Comparison of ENCODE assay signal across 1 cellular context in genomic region chr13:74324338-74324737, GRCh38.
TF ChIP-seq lines count a peak whose summit lies in the region.

No MANE protein-coding gene starts in this region.

TF ChIP-seq in HEK293, 187 proteins besides CTCF, POLR2A, EP300 and RAD21 (continued from another document and continues in another):
- peak; percentile 70 for TF ChIP-seq ZNF488 (tag by site-specific recombination; IDR thresholded peaks at IDR 0.05)
- TF ChIP-seq ZSCAN5A (tag by site-specific recombination; IDR thresholded peaks at IDR 0.05), result no peak
- TF ChIP-seq FEZF1 (tag by site-specific recombination; IDR thresholded peaks at IDR 0.05), result peak; percentile 99
- TF ChIP-seq BCL11B (tag by site-specific recombination; IDR thresholded peaks at IDR 0.05; ENCODE audit: low read depth), result peak; percentile 72; the same call in 1 of the 2 replicates
- peak; percentile 83 for TF ChIP-seq ZIC2 (tag by site-specific recombination; IDR thresholded peaks at IDR 0.05)
- TF ChIP-seq ZNF561 (tag by site-specific recombination; IDR thresholded peaks at IDR 0.05; ENCODE audit: borderline replicate concordance), result peak; percentile 88
- TF ChIP-seq ZNF18 (tag by site-specific recombination; IDR thresholded peaks at IDR 0.05), result peak; percentile 74; the same call in 1 of the 2 replicates
- TF ChIP-seq ZNF596 (tag by site-specific recombination; IDR thresholded peaks at IDR 0.05), result peak; percentile 75
- TF ChIP-seq ZXDB (tag by site-specific recombination; IDR thresholded peaks at IDR 0.05), result peak; percentile 83
- TF ChIP-seq HIC1 (tag by site-specific recombination; IDR thresholded peaks at IDR 0.05), result peak; percentile 89
- peak; percentile 93 for TF ChIP-seq ZSCAN30 (tag by site-specific recombination; IDR thresholded peaks at IDR 0.05)
- peak; percentile 54 for TF ChIP-seq SCRT1 (tag by site-specific recombination; IDR thresholded peaks at IDR 0.05; ENCODE audit: borderline replicate concordance)
- TF ChIP-seq ZNF324 (tag by site-specific recombination; IDR thresholded peaks at IDR 0.05), result 0 out of 2 replicates have a peak, but pooled peaks have one; percentile 36
- peak; percentile 10; the same call in 1 of the 2 replicates for TF ChIP-seq ZNF394 (tag by site-specific recombination; IDR thresholded peaks at IDR 0.05; ENCODE audit: borderline replicate concordance)
- peak; percentile 14; the same call in 1 of the 2 replicates for TF ChIP-seq ZNF121 (tag by site-specific recombination; IDR thresholded peaks at IDR 0.05)
- TF ChIP-seq MYNN (tag by site-specific recombination; IDR thresholded peaks at IDR 0.05; ENCODE audit: borderline replicate concordance), result peak; percentile 80
- peak; percentile 86 for TF ChIP-seq GFI1B (tag by site-specific recombination; IDR thresholded peaks at IDR 0.05)
- peak; percentile 97 for TF ChIP-seq MZF1 (tag by site-specific recombination; IDR thresholded peaks at IDR 0.05; ENCODE audit: borderline replicate concordance)
- TF ChIP-seq PATZ1 (tag by site-specific recombination; IDR thresholded peaks at IDR 0.05), result peak; percentile 35; the same call in 1 of the 2 replicates
- TF ChIP-seq ZNF654 (tag by site-specific recombination; IDR thresholded peaks at IDR 0.05; ENCODE audit: low read depth), result no peak
- peak; percentile 20; the same call in 1 of the 2 replicates for TF ChIP-seq ATF2 (tag by site-specific recombination; IDR thresholded peaks at IDR 0.05; ENCODE audit: low read depth)
- TF ChIP-seq KLF10 (tag by site-specific recombination; IDR thresholded peaks at IDR 0.05), result peak; percentile 34; the same call in 1 of the 2 replicates
- 0 out of 2 replicates have a peak, but pooled peaks have one; percentile 36 for TF ChIP-seq ZBTB8A (tag by site-specific recombination; IDR thresholded peaks at IDR 0.05)
- TF ChIP-seq KLF8 (tag by site-specific recombination; IDR thresholded peaks at IDR 0.05), result 0 out of 2 replicates have a peak, but pooled peaks have one; percentile 20
- peak; percentile 19; the same call in 1 of the 2 replicates for TF ChIP-seq ZNF449 (tag by site-specific recombination; IDR thresholded peaks at IDR 0.05)
- 0 out of 2 replicates have a peak, but pooled peaks have one; percentile 27 for TF ChIP-seq BCL11A (tag by site-specific recombination; IDR thresholded peaks at IDR 0.05; ENCODE audit: low read depth)
- peak; percentile 56 for TF ChIP-seq ZEB2 (tag by site-specific recombination; IDR thresholded peaks at IDR 0.05)
- TF ChIP-seq ZFHX2 (tag by site-specific recombination; conservative IDR thresholded peaks at IDR 0.05), result no peak
- peak; percentile 59; the same call in 1 of the 2 replicates for TF ChIP-seq INSM2 (tag by site-specific recombination; IDR thresholded peaks at IDR 0.05)
- 0 out of 2 replicates have a peak, but pooled peaks have one; percentile 29 for TF ChIP-seq BCL6B (tag by site-specific recombination; IDR thresholded peaks at IDR 0.05)
- TF ChIP-seq ZNF521 (tag by site-specific recombination; IDR thresholded peaks at IDR 0.05), result no peak
- TF ChIP-seq OSR2 (tag by site-specific recombination; IDR thresholded peaks at IDR 0.05), result peak; percentile 97
- peak; percentile 73 for TF ChIP-seq ZNF24 (tag by site-specific recombination; IDR thresholded peaks at IDR 0.05)
- peak; percentile 99 for TF ChIP-seq ZNF843 (tag by site-specific recombination; IDR thresholded peaks at IDR 0.05)
- TF ChIP-seq ZBTB44 (tag by site-specific recombination; IDR thresholded peaks at IDR 0.05), result peak; percentile 84
- no peak for TF ChIP-seq PRDM1 (tag by site-specific recombination; IDR thresholded peaks at IDR 0.05)
- no peak for TF ChIP-seq ZBTB1 (tag by site-specific recombination; IDR thresholded peaks at IDR 0.05)
- TF ChIP-seq ZNF580 (tag by site-specific recombination; IDR thresholded peaks at IDR 0.05), result peak; percentile 91
- peak; percentile 96; the same call in 1 of the 2 replicates for TF ChIP-seq TRIM28 (IDR thresholded peaks at IDR 0.05; ENCODE audit: borderline replicate concordance, low read length)
- peak; percentile 96 for TF ChIP-seq PRDM6 (tag by site-specific recombination; IDR thresholded peaks at IDR 0.05)
- TF ChIP-seq SP7 (tag by site-specific recombination; IDR thresholded peaks at IDR 0.05), result peak; percentile 82
- TF ChIP-seq ZNF621 (tag by site-specific recombination; IDR thresholded peaks at IDR 0.05), result no peak
- 0 out of 2 replicates have a peak, but pooled peaks have one; percentile 14 for TF ChIP-seq GLIS2 (tag by site-specific recombination; IDR thresholded peaks at IDR 0.05)
